14 cellular contexts compared by ENCODE assay signal in genomic region chr4:7524841-7525240, GRCh38.
DNase-seq lines count a peak whose midpoint lies in the region; ATAC-seq and TF ChIP-seq lines count a peak whose summit lies in the region.
"Had no signal": no experiment of that assay in that cellular context is flagged by ENCODE, and none has a peak within 500 bp of the region (broad histone marks: within the 10 kb centered on the region; RNA-seq: fewer than 3 reads in every experiment).

No MANE protein-coding gene starts in this region.

- H3K9ac ChIP-seq in BLaER1 = no peak overlapping the region
- peak overlapping the region in 8 of 11 experiments; percentile 10 to 67 (median 42); a peak in 14 of 22 replicates for H3K9ac ChIP-seq in BLaER1 treated with 17β-estradiol and CSF1 and Interleukin-3, amounts not matched to agents 10 nM and 100 nM

- no peaks in the 10 kb centered on the region for H3K9me3 ChIP-seq in BLaER1
- H3K9me3 ChIP-seq in BLaER1 treated with 17β-estradiol and CSF1 and Interleukin-3, amounts not matched to agents 10 nM and 100 nM (replicated peaks in 1 of 11) = no peaks in the 10 kb centered on the region
- H3K9me3 ChIP-seq in vagina = no peaks in the 10 kb centered on the region

- no peaks in the 10 kb centered on the region for H3K9me3 Mint-ChIP-seq in effector memory CD8-positive, alpha-beta T cell

- peak overlapping the region; percentile 43 to 77 for H3K4me3 Mint-ChIP-seq in effector memory CD8-positive, alpha-beta T cell

- H3K36me3 ChIP-seq in BLaER1 (no peaks in the 10 kb centered on the region), vagina (no peaks in the 10 kb centered on the region)
- no peaks in the 10 kb centered on the region for H3K36me3 ChIP-seq in BLaER1 treated with 17β-estradiol and CSF1 and Interleukin-3, amounts not matched to agents 10 nM and 100 nM

- H3K4me3 ChIP-seq in BLaER1 (no peak overlapping the region), vagina (no peak overlapping the region)
- H3K4me3 ChIP-seq in BLaER1 treated with 17β-estradiol and CSF1 and Interleukin-3, amounts not matched to agents 10 nM and 100 nM = peak overlapping the region in 2 of 10 experiments; percentile 13 to 34; a peak in 2 of 20 replicates
- H3K4me3 ChIP-seq: SK-N-MC had no signal

- H3K27me3 Mint-ChIP-seq in effector memory CD8-positive, alpha-beta T cell = peaks cover 8 to 20% of the 10 kb centered on the region in 2 donors

- H3K27ac Mint-ChIP-seq in effector memory CD8-positive, alpha-beta T cell = peak overlapping the region; percentile 45 to 90

- no peak for TF ChIP-seq CTCF in vagina (IDR thresholded peaks at IDR 0.05)

- peaks cover 56% of the 10 kb centered on the region for H4K20me1 ChIP-seq in BLaER1
- H4K20me1 ChIP-seq in BLaER1 treated with 17β-estradiol and CSF1 and Interleukin-3, amounts not matched to agents 10 nM and 100 nM = peaks cover 0 to 17% (median 0%) of the 10 kb centered on the region in 11 experiments; a peak in 5 of 22 replicates

- H3K27me3 ChIP-seq in BLaER1 (peaks cover 10% of the 10 kb centered on the region; the same call in 1 of the 2 replicates), vagina (no peaks in the 10 kb centered on the region)
- H3K27me3 ChIP-seq in BLaER1 treated with 17β-estradiol and CSF1 and Interleukin-3, amounts not matched to agents 10 nM and 100 nM = peaks cover 0 to 10% (median 0%) of the 10 kb centered on the region in 11 experiments; a peak in 4 of 22 replicates

- H3K27ac ChIP-seq in BLaER1 (peak overlapping the region; percentile 51; the same call in 1 of the 2 replicates), vagina (no peak overlapping the region)
- H3K27ac ChIP-seq in BLaER1 treated with 17β-estradiol and CSF1 and Interleukin-3, amounts not matched to agents 10 nM and 100 nM = peak overlapping the region in 9 of 11 experiments; percentile 32 to 72 (median 68); a peak in 17 of 22 replicates
- H3K27ac ChIP-seq: SK-N-MC had no signal

- no peak for TF ChIP-seq POLR2A in vagina (IDR thresholded peaks at IDR 0.05)

- intact Hi-C loops in vagina (cut with DNase I) = no loop called here

- peaks cover 22 to 56% of the 10 kb centered on the region in 2 donors for H3K4me1 Mint-ChIP-seq in effector memory CD8-positive, alpha-beta T cell (ENCODE audit: low read depth in 2 of 2)

- H3K4me1 ChIP-seq in BLaER1 (peaks cover 60% of the 10 kb centered on the region), vagina (no peaks in the 10 kb centered on the region)
- peaks cover 21 to 73% (median 64%) of the 10 kb centered on the region in 10 experiments for H3K4me1 ChIP-seq in BLaER1 treated with 17β-estradiol and CSF1 and Interleukin-3, amounts not matched to agents 10 nM and 100 nM

- peak overlapping the region; percentile 69 for H3K4me2 ChIP-seq in BLaER1
- peak overlapping the region; percentile 63 to 92 (median 84) for H3K4me2 ChIP-seq in BLaER1 treated with 17β-estradiol and CSF1 and Interleukin-3, amounts not matched to agents 10 nM and 100 nM

- DNase-seq in SK-N-DZ (ENCODE audit: low spot score) = peak; percentile 10
- no peak for DNase-seq in effector memory CD8-positive, alpha-beta T cell
- no peak for DNase-seq in vagina (ENCODE audit: extremely low spot score in 2 of 2)
- no peak for DNase-seq in putamen (ENCODE audit: low spot score)
- no peak for DNase-seq in NCI-H748 (lab: John Stamatoyannopoulos, UW; ENCODE audit: unreplicated experiment)
- DNase-seq: Karpas-422, MM.1S, NCI-H1436, NCI-H2029 treated with DMSO at 0.1 percent for 48 hours, NCI-H226, NCI-H526 treated with DMSO at 0.1 percent for 48 hours had no signal

- no peaks in the 10 kb centered on the region for H3K36me3 Mint-ChIP-seq in effector memory CD8-positive, alpha-beta T cell (ENCODE audit: insufficient read depth)

- no peak for ATAC-seq in effector memory CD8-positive, alpha-beta T cell (replicated peaks)
